ENCODE assay signal across 31 cellular contexts in the genomic region with DNA sequence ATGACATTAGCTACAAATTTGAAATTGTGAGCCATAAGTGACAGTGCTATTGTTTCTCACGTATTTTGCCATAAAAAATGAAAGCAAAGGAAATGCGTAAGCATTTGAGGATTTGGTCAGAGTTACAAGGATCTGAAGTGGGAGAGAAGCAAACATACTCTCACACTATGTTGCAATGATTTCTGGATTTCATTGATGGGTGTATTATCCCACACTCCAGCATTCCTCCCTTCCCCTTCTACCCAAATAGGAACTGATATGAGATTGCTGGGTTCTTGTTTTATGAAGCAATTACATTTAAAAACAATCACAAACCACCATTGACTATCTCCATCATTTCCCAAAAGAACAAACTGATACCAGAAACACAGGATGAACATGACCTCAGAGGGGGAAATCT.
"Had no signal": no experiment of that assay in that cellular context is flagged by ENCODE, and none has a peak within 500 bp of the region (broad histone marks: within the 10 kb centered on the region; RNA-seq: fewer than 3 reads in every experiment).

No MANE protein-coding gene starts in this region.

- DNase-seq: activated CD4-positive, alpha-beta memory T cell treated with anti-CD3 and anti-CD28 coated beads, Interleukin-2, amount 10 ng/mL, durations not matched to agents 7 days and 5 days; activated CD4-positive, alpha-beta T cell treated with anti-CD3 and anti-CD28 coated beads for 1 hour; activated CD4-positive, alpha-beta T cell treated with anti-CD3 and anti-CD28 coated beads for 48 hours; activated CD4-positive, CD25-positive, alpha-beta regulatory T cell; activated CD8-positive, alpha-beta memory T cell treated with anti-CD3 and anti-CD28 coated beads for 24 hours; activated CD8-positive, alpha-beta memory T cell treated with anti-CD3 and anti-CD28 coated beads, Interleukin-2, amount 10 ng/mL, durations not matched to agents 7 days and 5 days; activated CD8-positive, alpha-beta memory T cell treated with anti-CD3 and anti-CD28 coated beads, Interleukin-2, amount 50 U/mL, for 48 hours; activated effector memory CD4-positive, alpha-beta T cell treated with Interleukin-2 at 50 U/mL for 16 hours; activated naive CD4-positive, alpha-beta T cell; activated naive CD4-positive, alpha-beta T cell treated with anti-CD3 and anti-CD28 coated beads, Interleukin-2, amount 50 U/mL, for 16 hours; activated naive CD8-positive, alpha-beta T cell treated with anti-CD3 and anti-CD28 coated beads for 36 hours; activated T-cell treated with anti-CD3 and anti-CD28 coated beads, Interleukin-2, amount 50 U/mL, for 48 hours; amniotic stem cell; aorta; brain microvascular endothelial cell; Karpas-422; KBM-7; MV-4-11; NCI-H1092; NCI-H1436 treated with DMSO at 0.1 percent for 48 hours; NCI-H1694 treated with DMSO at 0.1 percent for 48 hours; NCI-H2029; NCI-H345; NCI-H524 treated with DMSO at 0.1 percent for 48 hours; NK-92 treated with Interleukin-12 subunit alpha and Interleukin-12 subunit beta, amount 100 ng/mL, for 24 hours; PC-3; Peyer's patch; SIG-M5; T1000; WERI-Rb-1 had no signal

- H3K4me3 ChIP-seq: Peyer's patch had no signal

- H3K27ac ChIP-seq: brain microvascular endothelial cell, Peyer's patch, RWPE1, WERI-Rb-1 had no signal

- H3K9me3 ChIP-seq: Peyer's patch had no signal

- H3K36me3 ChIP-seq: brain microvascular endothelial cell, Peyer's patch, WERI-Rb-1 had no signal

- H3K27me3 ChIP-seq: brain microvascular endothelial cell, Peyer's patch had no signal

- H3K4me1 ChIP-seq: Peyer's patch had no signal
